Comparison of ENCODE assay signal across 8 cellular contexts in the genomic region with DNA sequence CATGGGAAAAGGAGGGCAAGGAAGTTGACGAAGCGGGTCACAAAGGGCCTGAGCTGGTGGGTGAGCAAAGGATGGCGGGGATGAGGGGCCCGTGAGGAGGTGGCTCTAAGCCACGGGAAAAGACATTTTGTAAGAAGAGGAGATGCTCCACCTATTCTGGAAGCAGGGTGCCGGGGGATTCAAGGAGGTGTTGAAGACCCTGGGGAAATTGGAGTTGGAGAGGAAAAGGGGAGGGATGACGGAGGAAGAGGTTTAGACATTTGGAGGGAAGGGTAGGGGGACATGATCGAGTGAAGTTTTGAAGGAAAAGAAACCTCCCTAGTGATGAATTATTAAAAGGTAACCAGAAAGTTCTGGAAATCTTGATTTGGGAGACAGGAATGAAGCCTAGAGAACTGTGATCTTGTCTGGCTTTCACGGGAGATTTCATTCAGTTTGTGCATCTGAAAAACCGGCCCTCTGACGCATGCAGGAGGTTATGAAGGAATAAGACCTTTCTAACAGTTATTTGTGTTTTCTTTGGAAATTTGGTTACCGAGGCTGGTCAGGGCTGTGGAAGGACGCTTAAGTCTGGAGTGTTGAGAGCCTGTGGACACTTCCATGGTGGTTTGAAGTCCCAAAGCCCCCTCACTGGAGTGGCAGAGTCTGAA. TPM values are rescaled to one million over a fixed set of nuclear protein-coding genes. Genes with fewer than 3 reads are reported as not detected.
DNase-seq lines count a peak whose midpoint lies in the region; ATAC-seq and TF ChIP-seq lines count a peak whose summit lies in the region.

No MANE protein-coding gene starts in this region.

- DNase-seq in cardiac muscle cell (ENCODE audit: low read depth in 1 of 2, low spot score in 1 of 2) (peak in 1 of 2 donors; percentile 22), cardiac septum (ENCODE audit: low spot score) (no peak), mesothelial cell of epicardium (ENCODE audit: low spot score in 2 of 2, unreplicated experiment in 2 of 2) (no peak), upper lobe of right lung (no peak), SKM-1 (lab: John Stamatoyannopoulos, UW; ENCODE audit: unreplicated experiment) (no peak)

- H3K27me3 ChIP-seq in cardiac muscle cell: no peaks in the 10 kb centered on the region
- H3K27me3 ChIP-seq in upper lobe of right lung: peaks cover 42% of the 10 kb centered on the region

- H3K4me1 Mint-ChIP-seq in brain: peaks cover 32% of the 10 kb centered on the region
- peaks cover 35% of the 10 kb centered on the region for H3K4me1 Mint-ChIP-seq in mesothelial cell of epicardium

- H3K27ac ChIP-seq in cardiac muscle cell (peak overlapping the region; percentile 95), upper lobe of right lung (no peak overlapping the region)

- peaks cover 10% of the 10 kb centered on the region for H3K27me3 Mint-ChIP-seq in brain
- no peaks in the 10 kb centered on the region for H3K27me3 Mint-ChIP-seq in mesothelial cell of epicardium (ENCODE audit: low read depth)

- H3K4me3 ChIP-seq in cardiac muscle cell (peak overlapping the region; percentile 67), upper lobe of right lung (peak overlapping the region; percentile 59)

- H3K9me3 Mint-ChIP-seq in brain (peaks cover 0 to 4% (median 0%) of the 10 kb centered on the region in 5 experiments), mesothelial cell of epicardium (no peaks in the 10 kb centered on the region)

- H3K4me3 Mint-ChIP-seq in brain (peak overlapping the region; percentile 89 to 98 (median 95)), mesothelial cell of epicardium (peak overlapping the region; percentile 84)

- ATAC-seq in upper lobe of right lung: no peak
- no peak for ATAC-seq in GM19035 (IDR thresholded peaks at IDR 0.05; ENCODE audit: unreplicated experiment)
- no peak for ATAC-seq in GM21529 (IDR thresholded peaks at IDR 0.05; ENCODE audit: unreplicated experiment)

- H3K36me3 Mint-ChIP-seq in brain: peaks cover 28% of the 10 kb centered on the region
- peaks cover 15% of the 10 kb centered on the region for H3K36me3 Mint-ChIP-seq in mesothelial cell of epicardium

- H3K27ac Mint-ChIP-seq in brain: peak overlapping the region; percentile 87 to 95 (median 93)
- H3K27ac Mint-ChIP-seq in mesothelial cell of epicardium: peak overlapping the region; percentile 84

- H3K9me3 ChIP-seq in cardiac muscle cell (ENCODE audit: low read depth): no peaks in the 10 kb centered on the region
- no peaks in the 10 kb centered on the region for H3K9me3 ChIP-seq in upper lobe of right lung

- H3K4me1 ChIP-seq in cardiac muscle cell (ENCODE audit: low read depth) (peaks cover 33% of the 10 kb centered on the region), upper lobe of right lung (peaks cover 6% of the 10 kb centered on the region)

- peaks cover 3% of the 10 kb centered on the region for H3K36me3 ChIP-seq in cardiac muscle cell
- no peaks in the 10 kb centered on the region for H3K36me3 ChIP-seq in upper lobe of right lung

- TF ChIP-seq CTCF in cardiac muscle cell (IDR thresholded peaks at IDR 0.05; ENCODE audit: low read depth, low read length) (no peak), brain (conservative IDR thresholded peaks at IDR 0.05) (no peak), mesothelial cell of epicardium (IDR thresholded peaks at IDR 0.05; ENCODE audit: unreplicated experiment) (no peak), upper lobe of right lung (IDR thresholded peaks at IDR 0.05) (no peak)

- intact Hi-C loops in cardiac septum (cut with DNase I): no loop called here
- intact Hi-C loops in upper lobe of right lung (cut with DNase I): no loop called here

RNA-seq across cellular contexts. Expression of gene SMO, which starts 1.4 kb away (rescaled TPM):
- total RNA-seq in cardiac muscle cell (66.7 and 82.9 TPM in 2 replicates), cardiac septum (4.7 TPM), mesothelial cell of epicardium (134 to 135 TPM (median 134 TPM) in 3 replicates), upper lobe of right lung (4.0 TPM)
- polyA plus RNA-seq in cardiac muscle cell (35.0 and 41.3 TPM in 2 replicates), brain (ENCODE audit: insufficient read depth, low read depth, low replicate concordance) (6.1 TPM)

RNA-seq across cellular contexts. Expression of gene AHCYL2, which starts 35.0 kb away (rescaled TPM):
- total RNA-seq in cardiac muscle cell (26.1 and 30.8 TPM in 2 replicates), cardiac septum (5.9 TPM), mesothelial cell of epicardium (22.8 to 23.9 TPM (median 23.3 TPM) in 3 replicates), upper lobe of right lung (106 TPM)
- polyA plus RNA-seq in cardiac muscle cell (25.5 and 28.5 TPM in 2 replicates), brain (ENCODE audit: insufficient read depth, low read depth, low replicate concordance) (21.2 TPM)

RNA-seq across cellular contexts. Expression of gene TSPAN33, which starts 45.3 kb away (rescaled TPM):
- 10.0 and 13.4 TPM in 2 replicates for total RNA-seq in cardiac muscle cell
- polyA plus RNA-seq in cardiac muscle cell: 14.9 and 15.6 TPM in 2 replicates
- 9.9 TPM for total RNA-seq in cardiac septum
- polyA plus RNA-seq in brain (ENCODE audit: insufficient read depth, low read depth, low replicate concordance): 15.1 TPM
- total RNA-seq in mesothelial cell of epicardium: 6.4 to 7.4 TPM (median 7.0 TPM) in 3 replicates
- 6.2 TPM for total RNA-seq in upper lobe of right lung

Comparison
In these comparisons a context has a peak if more than half of its experiments do, and no peak if none do; other contexts are left out.
1. RNA of gene SMO, which starts 1.4 kb away (total RNA-seq): 134 to 135 TPM in mesothelial cell of epicardium and 66.7 to 82.9 TPM in cardiac muscle cell; 4.7 TPM in cardiac septum (single experiment) and 4.0 TPM in upper lobe of right lung (single experiment); every median in the first group is over 10 times any median in the second.